9 cellular contexts compared by ENCODE assay signal in genomic region chr12:131491155-131491554, GRCh38.
"Had no signal": no experiment of that assay in that cellular context is flagged by ENCODE, and none has a peak within 500 bp of the region (broad histone marks: within the 10 kb centered on the region; RNA-seq: fewer than 3 reads in every experiment).

No MANE protein-coding gene starts in this region.

- DNase-seq: GM23248, GOT3, H7, H9, HCEC 1CT, HFFc6 had no signal

- H2AFZ ChIP-seq: GM23248, GM23338 had no signal

- H3K4me3 ChIP-seq: GM23248, GM23338, HAP-1 had no signal

- H3K4me1 ChIP-seq: HAP-1 had no signal

- H3K4me1 Mint-ChIP-seq: GM23338 had no signal

- H3K4me3 Mint-ChIP-seq: GM23338, H9, HFFc6 had no signal

- H3K27ac Mint-ChIP-seq: GM23338, H9, HFFc6 had no signal

- ATAC-seq: GM23338, HCT116 had no signal

- H3K9me3 ChIP-seq: HAP-1 had no signal

- H3K9ac ChIP-seq: GM23248 had no signal

- H3K27ac ChIP-seq: GM23248 had no signal

- H3K36me3 ChIP-seq: HAP-1 had no signal

- H3K4me2 ChIP-seq: GM23338 had no signal

- H3K9me3 Mint-ChIP-seq: GM23338, H9 had no signal
